Comparison of ENCODE assay signal across 9 cellular contexts in the genomic region with DNA sequence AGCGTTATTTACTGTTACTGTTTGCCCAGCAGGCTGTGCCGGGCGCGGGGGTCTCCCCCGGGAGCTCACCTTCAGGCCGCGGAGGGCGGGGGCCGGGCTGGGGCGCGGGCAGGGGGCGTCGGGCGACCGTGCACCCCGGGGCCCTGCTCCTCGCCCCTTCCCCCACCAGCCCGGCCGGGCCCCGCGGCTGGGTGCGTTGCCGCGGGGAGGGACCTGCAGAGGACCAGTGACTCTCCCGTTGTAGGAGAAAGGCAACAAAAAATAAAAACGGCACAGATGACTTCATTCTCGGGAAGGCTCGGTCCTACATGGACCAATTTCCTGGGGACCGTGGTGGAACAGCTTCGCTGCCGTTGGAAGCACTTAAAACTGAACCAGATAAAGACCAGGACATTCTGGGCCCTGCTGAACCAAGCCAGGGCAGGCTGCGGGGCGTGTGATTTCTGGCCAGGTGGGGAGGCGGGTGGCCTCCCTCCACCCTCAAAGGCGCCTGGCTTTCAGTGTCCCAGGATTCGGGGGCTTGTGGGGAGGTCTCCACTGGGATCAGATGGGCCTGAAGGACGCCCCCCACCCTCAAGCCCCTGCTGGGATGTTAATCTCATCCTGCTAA. TPM values are rescaled to one million over a fixed set of nuclear protein-coding genes. Genes with fewer than 3 reads are reported as not detected.
DNase-seq lines count a peak whose midpoint lies in the region; ATAC-seq and TF ChIP-seq lines count a peak whose summit lies in the region.
"Had no signal": no experiment of that assay in that cellular context is flagged by ENCODE, and none has a peak within 500 bp of the region (broad histone marks: within the 10 kb centered on the region; RNA-seq: fewer than 3 reads in every experiment).

No MANE protein-coding gene starts in this region.

- no peaks in the 10 kb centered on the region for H3K36me3 ChIP-seq in heart left ventricle

- WGBS in heart left ventricle, 4 donors: 16 to 21% (median 18%) methylated on average over 35 to 37 of the region's 37 CpGs

- H3K27me3 ChIP-seq in heart left ventricle: peaks cover 0 to 3% (median 0%) of the 10 kb centered on the region in 9 donors

- TF ChIP-seq CTCF in heart left ventricle (IDR thresholded peaks at IDR 0.05): no peak

- no peak for TF ChIP-seq POLR2A in heart left ventricle (IDR thresholded peaks at IDR 0.05)
- TF ChIP-seq POLR2A in erythroblast (IDR thresholded peaks at IDR 0.05; ENCODE audit: low read length): no peak

- H3K4me1 ChIP-seq in heart left ventricle: peaks cover 6 to 44% (median 21%) of the 10 kb centered on the region in 12 donors

- DNase-seq in ELR (ENCODE audit: low read depth) (peak; percentile 48), SK-N-DZ (ENCODE audit: low spot score) (peak; percentile 57), heart left ventricle (peak in 4 of 5 donors; percentile 31 to 66 (median 36)), retina (peak; percentile 72), erythroblast (lab: John Stamatoyannopoulos, UW) (no peak), NCI-H2196 treated with DMSO at 0.1 percent for 48 hours (lab: John Stamatoyannopoulos, UW; ENCODE audit: unreplicated experiment) (no peak), NCI-H128 (lab: John Stamatoyannopoulos, UW; ENCODE audit: unreplicated experiment) (no peak)
- DNase-seq: SHP77 treated with DMSO at 0.1 percent for 48 hours had no signal

- H3K4me3 ChIP-seq in heart left ventricle: peak overlapping the region in 9 of 12 donors; percentile 49 to 63 (median 56)

- intact Hi-C loops in heart left ventricle (cut with DNase I): loop anchor here in 4 of 10 donors (2.0 to 10.0 kb wide), 2 partner anchors 16 to 218 kb away; no protein-coding TSS in a partner anchor

- ATAC-seq in heart left ventricle: peak in 3 of 4 donors; percentile 11 to 37 (median 16)
- ATAC-seq in GM18873 (IDR thresholded peaks at IDR 0.05; ENCODE audit: low FRiP score, unreplicated experiment): no peak

- H3K9me3 ChIP-seq in heart left ventricle: no peaks in the 10 kb centered on the region

- peak overlapping the region; percentile 61 to 99 (median 92) for H3K27ac ChIP-seq in heart left ventricle

RNA-seq across cellular contexts. Expression of gene IGLL1, which starts 57.3 kb away (rescaled TPM):
- polyA plus RNA-seq in SK-N-DZ (2014; cell fraction: cytosol; rRNA removed): not detected in 2 replicates
- polyA plus RNA-seq in SK-N-DZ (2014; cell fraction: nucleus; rRNA removed): not detected in 2 replicates
- total RNA-seq in heart left ventricle: not detected
- polyA plus RNA-seq in heart left ventricle: not detected

Comparison
In these comparisons a context has a peak if more than half of its experiments do, and no peak if none do; other contexts are left out.
1. DNase-seq: peak in ELR (single experiment), SK-N-DZ (single experiment), heart left ventricle (4 of 5) and retina (single experiment); none in erythroblast (0 of 2), NCI-H2196 treated with DMSO at 0.1 percent for 48 hours (single experiment) and NCI-H128 (single experiment).